In genomic region chr16:4372315-4372577, GRCh38 we compare ENCODE assay signal across 7 cellular contexts. TPM values are rescaled to one million over a fixed set of nuclear protein-coding genes. Genes with fewer than 3 reads are reported as not detected.
DNase-seq lines count a peak whose midpoint lies in the region; ATAC-seq and TF ChIP-seq lines count a peak whose summit lies in the region.

No MANE protein-coding gene starts in this region.

- DNase-seq in HFFc6 (no peak), NCI-H446 treated with DMSO at 0.1 percent for 48 hours (lab: John Stamatoyannopoulos, UW) (no peak), NCI-H1436 (lab: John Stamatoyannopoulos, UW) (no peak), 8988T (no peak)
- no peak for DNase-seq in activated naive CD8-positive, alpha-beta T cell treated with anti-CD3 and anti-CD28 coated beads for 36 hours
- no peak for DNase-seq in stimulated activated naive B cell treated with anti-CD40 and anti-IgM and Interleukin-4, amounts not matched to agents 10 μg/mL and 1 μg/mL and 100 μg/mL, for 72 hours

- no peaks in the 10 kb centered on the region for H3K9me3 ChIP-seq in iPS-20b (ENCODE audit: insufficient read depth, low read depth, low read length)

- TF ChIP-seq CTCF in HFFc6 (IDR thresholded peaks at IDR 0.05) = no peak

- H3K27me3 ChIP-seq in iPS-20b (ENCODE audit: insufficient read depth, low read length) = peaks cover 12% of the 10 kb centered on the region; the same call in 1 of the 2 replicates

- ATAC-seq in stimulated activated naive B cell treated with anti-CD40 and anti-IgM and Interleukin-4, amounts not matched to agents 10 μg/mL and 1 μg/mL and 100 μg/mL, for 72 hours (replicated peaks) = no peak

- peak overlapping the region; percentile 98 for H3K27ac Mint-ChIP-seq in HFFc6
- H3K27ac Mint-ChIP-seq in activated naive CD8-positive, alpha-beta T cell treated with anti-CD3 and anti-CD28 coated beads for 36 hours = no peak overlapping the region
- no peak overlapping the region for H3K27ac Mint-ChIP-seq in stimulated activated naive B cell treated with anti-CD40 and anti-IgM and Interleukin-4, amounts not matched to agents 10 μg/mL and 1 μg/mL and 100 μg/mL, for 72 hours

- peaks cover 64% of the 10 kb centered on the region for H3K4me1 Mint-ChIP-seq in HFFc6 (ENCODE audit: low read depth)
- peaks cover 5% of the 10 kb centered on the region for H3K4me1 Mint-ChIP-seq in activated naive CD8-positive, alpha-beta T cell treated with anti-CD3 and anti-CD28 coated beads for 36 hours
- peaks cover 14 to 24% of the 10 kb centered on the region in 2 donors for H3K4me1 Mint-ChIP-seq in stimulated activated naive B cell treated with anti-CD40 and anti-IgM and Interleukin-4, amounts not matched to agents 10 μg/mL and 1 μg/mL and 100 μg/mL, for 72 hours

- peaks cover 33% of the 10 kb centered on the region for H3K4me1 ChIP-seq in iPS-20b (ENCODE audit: insufficient read depth, low read length)

- H3K27me3 Mint-ChIP-seq in HFFc6 (ENCODE audit: insufficient read depth) = peaks cover 5% of the 10 kb centered on the region
- no peaks in the 10 kb centered on the region for H3K27me3 Mint-ChIP-seq in activated naive CD8-positive, alpha-beta T cell treated with anti-CD3 and anti-CD28 coated beads for 36 hours
- H3K27me3 Mint-ChIP-seq in stimulated activated naive B cell treated with anti-CD40 and anti-IgM and Interleukin-4, amounts not matched to agents 10 μg/mL and 1 μg/mL and 100 μg/mL, for 72 hours = no peaks in the 10 kb centered on the region

- peak overlapping the region; percentile 45; the same call in 1 of the 2 replicates for H3K9ac ChIP-seq in iPS-20b (ENCODE audit: low read depth, low read length)

- H3K27ac ChIP-seq in iPS-20b (ENCODE audit: low read length) = no peak overlapping the region

- no peaks in the 10 kb centered on the region for H3K36me3 ChIP-seq in iPS-20b (ENCODE audit: insufficient read depth, low read depth, low read length)

- no peaks in the 10 kb centered on the region for H3K9me3 Mint-ChIP-seq in HFFc6
- no peaks in the 10 kb centered on the region for H3K9me3 Mint-ChIP-seq in activated naive CD8-positive, alpha-beta T cell treated with anti-CD3 and anti-CD28 coated beads for 36 hours
- no peaks in the 10 kb centered on the region for H3K9me3 Mint-ChIP-seq in stimulated activated naive B cell treated with anti-CD40 and anti-IgM and Interleukin-4, amounts not matched to agents 10 μg/mL and 1 μg/mL and 100 μg/mL, for 72 hours

- peak overlapping the region; percentile 93 for H3K4me3 Mint-ChIP-seq in HFFc6
- H3K4me3 Mint-ChIP-seq in activated naive CD8-positive, alpha-beta T cell treated with anti-CD3 and anti-CD28 coated beads for 36 hours = peak overlapping the region; percentile 71
- H3K4me3 Mint-ChIP-seq in stimulated activated naive B cell treated with anti-CD40 and anti-IgM and Interleukin-4, amounts not matched to agents 10 μg/mL and 1 μg/mL and 100 μg/mL, for 72 hours = peak overlapping the region; percentile 77 to 81

- peak overlapping the region; percentile 72 for H3K4me3 ChIP-seq in iPS-20b (ENCODE audit: low read length)

- no peaks in the 10 kb centered on the region for H3K36me3 Mint-ChIP-seq in HFFc6 (ENCODE audit: low read depth)
- no peaks in the 10 kb centered on the region for H3K36me3 Mint-ChIP-seq in activated naive CD8-positive, alpha-beta T cell treated with anti-CD3 and anti-CD28 coated beads for 36 hours
- H3K36me3 Mint-ChIP-seq in stimulated activated naive B cell treated with anti-CD40 and anti-IgM and Interleukin-4, amounts not matched to agents 10 μg/mL and 1 μg/mL and 100 μg/mL, for 72 hours = peaks cover 9 to 18% of the 10 kb centered on the region in 2 donors

RNA-seq across cellular contexts. Expression of gene VASN, which starts 0.6 kb away (rescaled TPM):
- 100 to 1,000 TPM in 4 of 6 experiments, 10 to 100 TPM in 2; 92.0 to 131 (median 103) TPM for total RNA-seq in HFFc6 (2021; fragmentation: NEBNext Ultra II Directional; extraction: Animal tissue kit (Norgen Biotek cat#: 25700))
- total RNA-seq in activated naive CD8-positive, alpha-beta T cell treated with anti-CD3 and anti-CD28 coated beads for 36 hours = under 1 TPM in 1 of 2 experiments, not detected in 1; 0.08 TPM

RNA-seq across cellular contexts. Expression of gene PAM16, which starts 21.1 kb away (rescaled TPM):
- total RNA-seq in HFFc6 (2021; fragmentation: NEBNext Ultra II Directional; extraction: Animal tissue kit (Norgen Biotek cat#: 25700)) = 10 to 100 TPM; 44.9 to 50.8 (median 46.1) TPM
- total RNA-seq in activated naive CD8-positive, alpha-beta T cell treated with anti-CD3 and anti-CD28 coated beads for 36 hours = 10 to 100 TPM; 73.0 to 73.9 TPM

RNA-seq across cellular contexts. Expression of gene CORO7, which starts 44.1 kb away (rescaled TPM):
- total RNA-seq in HFFc6 (2021; fragmentation: NEBNext Ultra II Directional; extraction: Animal tissue kit (Norgen Biotek cat#: 25700)) = 10 to 100 TPM; 12.1 to 20.9 (median 17.2) TPM
- 10 to 100 TPM; 66.2 to 73.1 TPM for total RNA-seq in activated naive CD8-positive, alpha-beta T cell treated with anti-CD3 and anti-CD28 coated beads for 36 hours

RNA-seq across cellular contexts. Expression of gene DNAJA3, which starts 53.4 kb away (rescaled TPM):
- total RNA-seq in HFFc6 (2021; fragmentation: NEBNext Ultra II Directional; extraction: Animal tissue kit (Norgen Biotek cat#: 25700)) = 10 to 100 TPM; 40.8 to 54.4 (median 45.1) TPM
- 100 to 1,000 TPM; 103 to 107 TPM for total RNA-seq in activated naive CD8-positive, alpha-beta T cell treated with anti-CD3 and anti-CD28 coated beads for 36 hours

RNA-seq across cellular contexts. Expression of gene GLIS2, which starts 56.4 kb away (rescaled TPM):
- 10 to 100 TPM; 21.9 to 26.0 (median 23.5) TPM for total RNA-seq in HFFc6 (2021; fragmentation: NEBNext Ultra II Directional; extraction: Animal tissue kit (Norgen Biotek cat#: 25700))
- under 1 TPM; 0.08 to 0.16 TPM for total RNA-seq in activated naive CD8-positive, alpha-beta T cell treated with anti-CD3 and anti-CD28 coated beads for 36 hours

Comparison
In these comparisons a context has a peak if more than half of its experiments do, and no peak if none do; other contexts are left out.
1. RNA of gene VASN, which starts 0.6 kb away (total RNA-seq): 92.0 to 131 TPM in HFFc6; 0.08 TPM in activated naive CD8-positive, alpha-beta T cell treated with anti-CD3 and anti-CD28 coated beads for 36 hours; every median in the first group is over 10 times any median in the second.
2. Peak in every context shown above with its lines, with median percentiles within 50 percentile points of each other: H3K4me3 Mint-ChIP-seq.